Comparison of ENCODE assay signal across 8 cellular contexts in genomic region chr16:84649511-84649861, GRCh38. TPM values are rescaled to one million over a fixed set of nuclear protein-coding genes. Genes with fewer than 3 reads are reported as not detected.
DNase-seq lines count a peak whose midpoint lies in the region; ATAC-seq and TF ChIP-seq lines count a peak whose summit lies in the region.

No MANE protein-coding gene starts in this region.

- no peaks in the 10 kb centered on the region for H3K9me3 Mint-ChIP-seq in CD4-positive, alpha-beta memory T cell
- H3K9me3 Mint-ChIP-seq in osteocyte (ENCODE audit: unreplicated experiment): no peaks in the 10 kb centered on the region

- peak overlapping the region; percentile 84 for H3K4me2 ChIP-seq in fibroblast of lung (ENCODE audit: extremely low read depth, insufficient read depth, low read length)

- TF ChIP-seq CTCF in RWPE2 (IDR thresholded peaks at IDR 0.05; ENCODE audit: poor library complexity, severe bottlenecking): no peak
- no peak for TF ChIP-seq CTCF in fibroblast of lung (conservative IDR thresholded peaks at IDR 0.05 in 1 of 2, IDR thresholded peaks at IDR 0.05 in 1 of 2; ENCODE audit: low read depth in 1 of 2, low read length in 2 of 2)
- TF ChIP-seq CTCF in osteocyte (IDR thresholded peaks at IDR 0.05): no peak

- peaks cover 15% of the 10 kb centered on the region for H3K36me3 ChIP-seq in CD4-positive, alpha-beta memory T cell (ENCODE audit: insufficient read depth, low read length)
- H3K36me3 ChIP-seq in RWPE2 (ENCODE audit: low read depth): peaks cover 41% of the 10 kb centered on the region
- H3K36me3 ChIP-seq in fibroblast of lung (ENCODE audit: control insufficient read depth, insufficient read depth, low read length): peaks cover 2% of the 10 kb centered on the region
- H3K36me3 ChIP-seq in SJCRH30: no peaks in the 10 kb centered on the region

- peaks cover 17% of the 10 kb centered on the region for H3K79me2 ChIP-seq in fibroblast of lung (ENCODE audit: control insufficient read depth, insufficient read depth, low read length)

- in situ Hi-C loops in KBM-7 (cut with MboI; ENCODE audit: low pct_unique_long_range_greater_than_20kb, low sequenced_read_pairs): no loop called here

- H3K36me3 Mint-ChIP-seq in CD4-positive, alpha-beta memory T cell: peaks cover 21 to 46% of the 10 kb centered on the region in 2 donors
- peaks cover 11% of the 10 kb centered on the region for H3K36me3 Mint-ChIP-seq in osteocyte (ENCODE audit: unreplicated experiment)

- peak overlapping the region; percentile 86 to 92 (median 88) for H3K27ac Mint-ChIP-seq in CD4-positive, alpha-beta memory T cell
- peak overlapping the region; percentile 34 for H3K27ac Mint-ChIP-seq in osteocyte (ENCODE audit: unreplicated experiment)

- ATAC-seq in RWPE2 (ENCODE audit: low read depth): no peak
- ATAC-seq in HG02571 (IDR thresholded peaks at IDR 0.05; ENCODE audit: unreplicated experiment): no peak
- no peak for ATAC-seq in HG02973 (IDR thresholded peaks at IDR 0.05; ENCODE audit: unreplicated experiment)

- no peak overlapping the region for H3K9ac ChIP-seq in fibroblast of lung (ENCODE audit: insufficient read depth, low read length)

- intact Hi-C loops in CD4-positive, alpha-beta memory T cell (cut with micrococcal nuclease): loop anchor here (2.0 kb wide), 1 partner anchor 51 kb away; no protein-coding TSS in a partner anchor

- no peaks in the 10 kb centered on the region for H4K20me1 ChIP-seq in fibroblast of lung (ENCODE audit: control insufficient read depth, extremely low read depth, insufficient read depth, low read length)

- H3K27me3 ChIP-seq in CD4-positive, alpha-beta memory T cell (ENCODE audit: insufficient read depth, low read length): no peaks in the 10 kb centered on the region
- no peaks in the 10 kb centered on the region for H3K27me3 ChIP-seq in RWPE2 (ENCODE audit: insufficient read depth, poor library complexity, severe bottlenecking)
- no peaks in the 10 kb centered on the region for H3K27me3 ChIP-seq in fibroblast of lung (ENCODE audit: control insufficient read depth, insufficient read depth, low read length)
- H3K27me3 ChIP-seq in SJCRH30: no peaks in the 10 kb centered on the region

- H3K27ac ChIP-seq in CD4-positive, alpha-beta memory T cell (ENCODE audit: low read depth, low read length): peak overlapping the region; percentile 51
- H3K27ac ChIP-seq in RWPE2 (ENCODE audit: poor library complexity, severe bottlenecking): no peak overlapping the region
- no peak overlapping the region for H3K27ac ChIP-seq in fibroblast of lung (ENCODE audit: insufficient read depth, low read length)
- no peak overlapping the region for H3K27ac ChIP-seq in SJCRH30

- DNase-seq in CD4-positive, alpha-beta memory T cell: no peak
- no peak for DNase-seq in RWPE2 (ENCODE audit: low spot score)
- no peak for DNase-seq in fibroblast of lung (ENCODE audit: low read depth in 2 of 2)
- DNase-seq in osteocyte (ENCODE audit: extremely low spot score, unreplicated experiment): no peak
- DNase-seq in SJCRH30: no peak
- DNase-seq in KBM-7: no peak

- no peaks in the 10 kb centered on the region for H3K9me3 ChIP-seq in CD4-positive, alpha-beta memory T cell (ENCODE audit: control insufficient read depth in 1 of 2, low read length in 2 of 2)
- H3K9me3 ChIP-seq in RWPE2 (ENCODE audit: severe bottlenecking) (no peaks in the 10 kb centered on the region), fibroblast of lung (ENCODE audit: control insufficient read depth, insufficient read depth, low read depth, low read length) (no peaks in the 10 kb centered on the region), SJCRH30 (replicated peaks) (no peaks in the 10 kb centered on the region)

- peak overlapping the region; percentile 82 to 89 (median 85) for H3K4me3 Mint-ChIP-seq in CD4-positive, alpha-beta memory T cell
- H3K4me3 Mint-ChIP-seq in osteocyte (ENCODE audit: unreplicated experiment): peak overlapping the region; percentile 73

- H3K4me1 Mint-ChIP-seq in CD4-positive, alpha-beta memory T cell: peaks cover 37 to 66% (median 52%) of the 10 kb centered on the region in 4 donors
- peaks cover 15% of the 10 kb centered on the region for H3K4me1 Mint-ChIP-seq in osteocyte (ENCODE audit: unreplicated experiment)

- CTCF ChIA-PET in CD4-positive, alpha-beta memory T cell (lab: Charles Lee; ENCODE audit: partially characterized antibody): interaction anchor here (1.1 to 2.2 kb wide), 3 partner anchors 9 to 89 kb away, joined by 3 to 13 read pairs (median 3); no protein-coding TSS in a partner anchor

- POLR2A ChIA-PET in CD4-positive, alpha-beta memory T cell (lab: Charles Lee; ENCODE audit: partially characterized antibody): interaction anchor here (0.7 to 5.0 kb wide), 14 partner anchors 8 to 143 kb away, joined by 3 to 28 read pairs (median 7); partner anchors contain the start of gene COTL1

- H2AFZ ChIP-seq in fibroblast of lung (ENCODE audit: low read length): no peak overlapping the region

- H3K4me3 ChIP-seq in CD4-positive, alpha-beta memory T cell (ENCODE audit: low read length in 2 of 2): peak overlapping the region in 1 of 2 donors; percentile 32
- H3K4me3 ChIP-seq in RWPE2 (ENCODE audit: severe bottlenecking) (peak overlapping the region; percentile 92), fibroblast of lung (replicated peaks in 1 of 4; ENCODE audit: control extremely low read depth in 1 of 4, insufficient read depth in 1 of 4, low read depth in 3 of 4, low read length in 4 of 4) (peak overlapping the region; percentile 61 to 80 (median 66)), SJCRH30 (no peak overlapping the region)

- peaks cover 61% of the 10 kb centered on the region for H3K4me1 ChIP-seq in CD4-positive, alpha-beta memory T cell (ENCODE audit: insufficient read depth, low read length)
- H3K4me1 ChIP-seq in RWPE2 (ENCODE audit: insufficient read depth, poor library complexity, severe bottlenecking): peaks cover under 1% of the 10 kb centered on the region
- peaks cover 4% of the 10 kb centered on the region for H3K4me1 ChIP-seq in fibroblast of lung (ENCODE audit: control insufficient read depth, extremely low read depth, insufficient read depth, low read length)
- H3K4me1 ChIP-seq in SJCRH30: no peaks in the 10 kb centered on the region; the same call in 1 of the 2 replicates

- H3K27me3 Mint-ChIP-seq in CD4-positive, alpha-beta memory T cell: no peaks in the 10 kb centered on the region
- H3K27me3 Mint-ChIP-seq in osteocyte (ENCODE audit: unreplicated experiment): no peaks in the 10 kb centered on the region

RNA-seq across cellular contexts. Expression of gene KLHL36, which starts 1.2 kb away (rescaled TPM):
- 100 to 1,000 TPM; 131 to 149 TPM for total RNA-seq in CD4-positive, alpha-beta memory T cell
- 10 to 100 TPM; 28.2 to 43.0 TPM for polyA plus RNA-seq in CD4-positive, alpha-beta memory T cell
- total RNA-seq in fibroblast of lung: 71.9 and 83.1 TPM in 2 replicates
- polyA plus RNA-seq in fibroblast of lung: 26.6 and 29.7 TPM in 2 replicates
- 26.5 and 26.7 TPM in 2 replicates for polyA plus RNA-seq in fibroblast of lung (2012)
- 65.6 and 66.2 TPM in 2 replicates for polyA minus RNA-seq in fibroblast of lung (ENCODE audit: low replicate concordance)
- 49.0 and 50.0 TPM in 2 replicates for total RNA-seq in osteocyte
- 9.5 and 10.1 TPM in 2 replicates for total RNA-seq in SJCRH30 (2014; rRNA removed; shearing (Covaris generic))

RNA-seq across cellular contexts. Expression of gene COTL1, which starts 31.6 kb away (rescaled TPM):
- 100 to 1,000 TPM; 181 to 186 TPM for total RNA-seq in CD4-positive, alpha-beta memory T cell
- 100 to 1,000 TPM; 589 to 683 TPM for polyA plus RNA-seq in CD4-positive, alpha-beta memory T cell
- total RNA-seq in fibroblast of lung (64.5 and 103 TPM in 2 replicates), osteocyte (102 and 103 TPM in 2 replicates)
- polyA plus RNA-seq in fibroblast of lung: 192 and 311 TPM in 2 replicates
- 351 and 505 TPM in 2 replicates for polyA plus RNA-seq in fibroblast of lung (2012)
- polyA minus RNA-seq in fibroblast of lung (ENCODE audit: low replicate concordance): 310 and 386 TPM in 2 replicates
- 24.8 and 25.8 TPM in 2 replicates for total RNA-seq in SJCRH30 (2014; rRNA removed; shearing (Covaris generic))

RNA-seq across cellular contexts. Expression of gene USP10, which starts 50.3 kb away (rescaled TPM):
- total RNA-seq in CD4-positive, alpha-beta memory T cell: 10 to 100 TPM; 89.0 to 93.2 TPM
- 100 to 1,000 TPM; 269 to 419 TPM for polyA plus RNA-seq in CD4-positive, alpha-beta memory T cell
- total RNA-seq in fibroblast of lung (31.8 and 48.6 TPM in 2 replicates), osteocyte (46.3 and 56.6 TPM in 2 replicates)
- polyA plus RNA-seq in fibroblast of lung: 59.1 and 70.2 TPM in 2 replicates
- 62.9 and 68.5 TPM in 2 replicates for polyA plus RNA-seq in fibroblast of lung (2012)
- 261 and 483 TPM in 2 replicates for polyA minus RNA-seq in fibroblast of lung (ENCODE audit: low replicate concordance)
- 66.2 and 68.3 TPM in 2 replicates for total RNA-seq in SJCRH30 (2014; rRNA removed; shearing (Covaris generic))
